8 cellular contexts compared by ENCODE assay signal in genomic region chr14:78697341-78697740, GRCh38.
DNase-seq lines count a peak whose midpoint lies in the region; ATAC-seq and TF ChIP-seq lines count a peak whose summit lies in the region.

No MANE protein-coding gene starts in this region.

- ATAC-seq in GM18907 (IDR thresholded peaks at IDR 0.05; ENCODE audit: unreplicated experiment) (peak; percentile 53), HG03196 (IDR thresholded peaks at IDR 0.05; ENCODE audit: unreplicated experiment) (no peak)

- peak; percentile 38 for TF ChIP-seq CTCF in fibroblast of pulmonary artery (IDR thresholded peaks at IDR 0.05; ENCODE audit: low read length, missing control alignments)

- no peak overlapping the region for H3K4me3 ChIP-seq in fibroblast of pulmonary artery (replicated peaks; ENCODE audit: low read depth, low read length)

- in situ Hi-C loops in ACHN (cut with HindIII; ENCODE audit: low pct_ligation_motif_present, low pct_unique_long_range_greater_than_20kb, low sequenced_read_pairs): no loop called here

- DNase-seq in ACHN (peak; percentile 13), NCI-H82 treated with DMSO at 0.1 percent for 48 hours (lab: John Stamatoyannopoulos, UW; ENCODE audit: unreplicated experiment) (peak; percentile 13), fibroblast of pulmonary artery (ENCODE audit: low read depth) (peak; percentile 22), MV-4-11 (lab: John Stamatoyannopoulos, UW) (no peak), NOMO-1 treated with DMSO at 0.1 percent for 48 hours (lab: John Stamatoyannopoulos, UW; ENCODE audit: unreplicated experiment) (no peak)
- DNase-seq in activated naive CD4-positive, alpha-beta T cell treated with Interleukin-2 at 50 U/mL for 16 hours: no peak

Comparison
In these comparisons a context has a peak if more than half of its experiments do, and no peak if none do; other contexts are left out.
1. DNase-seq: peak in ACHN (single experiment), NCI-H82 treated with DMSO at 0.1 percent for 48 hours (single experiment) and fibroblast of pulmonary artery (single experiment); none in MV-4-11 (single experiment), NOMO-1 treated with DMSO at 0.1 percent for 48 hours (single experiment) and activated naive CD4-positive, alpha-beta T cell treated with Interleukin-2 at 50 U/mL for 16 hours (single experiment).